Comparison of ENCODE assay signal across 24 cellular contexts in the genomic region with DNA sequence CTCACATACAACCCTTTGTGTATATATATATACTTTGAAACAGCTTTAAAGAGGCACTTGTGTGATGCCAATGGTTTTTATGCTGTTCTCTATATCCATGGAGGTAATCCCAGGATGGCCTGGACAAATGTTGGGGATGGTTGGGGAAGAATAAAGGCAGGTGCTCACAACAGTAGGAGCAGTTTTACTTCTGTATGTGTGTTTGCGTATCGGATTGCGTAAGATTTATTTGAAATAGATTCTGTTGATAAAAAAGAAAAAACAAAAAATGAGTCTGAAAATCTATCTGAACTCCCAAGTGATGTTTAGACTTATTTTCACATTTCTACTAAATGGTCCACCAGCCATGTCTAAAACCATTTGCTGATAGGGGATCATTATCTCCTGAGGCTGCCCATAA.
"Had no signal": no experiment of that assay in that cellular context is flagged by ENCODE, and none has a peak within 500 bp of the region (broad histone marks: within the 10 kb centered on the region; RNA-seq: fewer than 3 reads in every experiment).

No MANE protein-coding gene starts in this region.

- H3K4me1 ChIP-seq: ascending aorta, left lung had no signal

- ATAC-seq: activated T-cell treated with anti-CD3 and anti-CD28 coated beads, Interleukin-2, amount 50 U/mL, for 72 hours; left lung; mucosa of descending colon; stimulated activated memory B cell treated with anti-CD40 and anti-IgM and Interleukin-4, amounts not matched to agents 10 μg/mL and 1 μg/mL and 100 μg/mL, for 72 hours; stimulated activated naive CD8-positive, alpha-beta T cell treated with anti-CD3 and anti-CD28 coated beads, Interleukin-15, amount 100 ng/mL, for 72 hours had no signal

- H3K36me3 ChIP-seq: ovary had no signal

- H3K27me3 ChIP-seq: ascending aorta, cardiac muscle cell, dorsolateral prefrontal cortex, heart right ventricle, left lung, ovary, sigmoid colon had no signal

- H3K27ac ChIP-seq: ascending aorta, cardiac muscle cell, coronary artery, heart right ventricle, left lung, ovary, sigmoid colon had no signal

- H3K9me3 ChIP-seq: ascending aorta, heart right ventricle, left lung, mucosa of descending colon, ovary, sigmoid colon had no signal

- DNase-seq: activated CD4-positive, alpha-beta T cell treated with anti-CD3 and anti-CD28 coated beads for 4 hours; activated CD4-positive, alpha-beta T cell treated with anti-CD3 and anti-CD28 coated beads, Interleukin-2, amount 50 U/mL, for 4 hours; activated effector memory CD4-positive, alpha-beta T cell treated with Interleukin-2 at 50 U/mL for 16 hours; activated naive CD4-positive, alpha-beta T cell treated with Interleukin-2 at 50 U/mL for 16 hours; activated T-cell treated with anti-CD3 and anti-CD28 coated beads for 4 hours; activated T-cell treated with anti-CD3 and anti-CD28 coated beads, Interleukin-2, amount 50 U/mL, for 72 hours; dorsolateral prefrontal cortex; effector memory CD4-positive, alpha-beta T cell; left lung; mucosa of descending colon; ovary; retina; sigmoid colon; stimulated activated CD4-positive, alpha-beta T cell treated with anti-CD3 and anti-CD28 coated beads, Interleukin-1b, Interleukin-23, amount 100 ng/mL, for 48 hours; stimulated activated CD4-positive, alpha-beta T cell treated with anti-CD3 and anti-CD28 coated beads, Interleukin-4, amount 100 ng/mL, for 4 hours; stimulated activated CD8-positive, alpha-beta memory T cell treated with anti-CD3 and anti-CD28 coated beads, Interleukin-4, amount 100 ng/mL, for 48 hours; stimulated activated naive CD8-positive, alpha-beta T cell treated with anti-CD3 and anti-CD28 coated beads, Interleukin-15, amount 100 ng/mL, for 72 hours; substantia nigra had no signal

- H3K4me3 ChIP-seq: ascending aorta, cardiac muscle cell, coronary artery, dorsolateral prefrontal cortex, heart right ventricle, left lung, mucosa of descending colon, ovary, sigmoid colon, smooth muscle cell had no signal
